Comparison of ENCODE assay signal across 16 cellular contexts in genomic region chr1:54362881-54363340, GRCh38. TPM values are rescaled to one million over a fixed set of nuclear protein-coding genes. Genes with fewer than 3 reads are reported as not detected.
A peak's percentile ranks its signal among the peaks of the same experiment; 100 is the strongest.
DNase-seq lines count a peak whose midpoint lies in the region; ATAC-seq, FAIRE-seq and TF ChIP-seq lines count a peak whose summit lies in the region.
"Had no signal": no experiment of that assay in that cellular context is flagged by ENCODE, and none has a peak within 500 bp of the region (broad histone marks: within the 10 kb centered on the region; RNA-seq: fewer than 3 reads in every experiment).

No MANE protein-coding gene starts in this region.

- no peak for TF ChIP-seq POLR2A in K562 (conservative IDR thresholded peaks at IDR 0.05)
- TF ChIP-seq POLR2A in breast epithelium (IDR thresholded peaks at IDR 0.05), result no peak

- POLR2A ChIA-PET in HEK293 (lab: Yijun Ruan, JAX) (no interaction called here), K562 (lab: Yijun Ruan, JAX) (interaction anchor here (0.8 to 1.5 kb wide), 3 partner anchors 14 to 61 kb away, joined by 3 to 4 read pairs (median 3); no protein-coding TSS in a partner anchor)
- POLR2A ChIA-PET in naive thymus-derived CD4-positive, alpha-beta T cell (lab: Charles Lee), result no interaction called here

- H2AFZ ChIP-seq in K562 (ENCODE audit: low read depth, low read length), result no peak overlapping the region

- ATAC-seq in K562, result peak; percentile 48
- no peak for ATAC-seq in naive thymus-derived CD4-positive, alpha-beta T cell
- no peak for ATAC-seq in GM19324 (IDR thresholded peaks at IDR 0.05; ENCODE audit: low FRiP score, unreplicated experiment)

- peaks cover 81% of the 10 kb centered on the region for H3K79me2 ChIP-seq in K562 (ENCODE audit: control insufficient read depth, insufficient read depth, low read length)

- no peak for TF ChIP-seq RAD21 in K562 (CRISPR knock-in tag; conservative IDR thresholded peaks at IDR 0.05 in 1 of 2, IDR thresholded peaks at IDR 0.05 in 1 of 2)

- no TSS peak for BruUV-seq in K562 (replicated peaks; lab: Mats Ljungman, UMichigan)

- H3K36me3 ChIP-seq in HEK293 (ENCODE audit: control insufficient read depth in 2 of 2, insufficient read depth in 1 of 2, low read length in 2 of 2), result peaks cover 0 to 15% of the 10 kb centered on the region in 2 experiments; a peak in 1 of 3 replicates
- H3K36me3 ChIP-seq in K562 (ENCODE audit: control insufficient read depth, insufficient read depth, low read length), result peaks cover 37% of the 10 kb centered on the region; the same call in 2 of the 3 replicates
- H3K36me3 ChIP-seq in naive thymus-derived CD4-positive, alpha-beta T cell (ENCODE audit: control insufficient read depth in 2 of 3, insufficient read depth in 3 of 3, low read length in 3 of 3), result peaks cover 0 to 9% (median 0%) of the 10 kb centered on the region in 3 experiments
- H3K36me3 ChIP-seq in breast epithelium, result no peaks in the 10 kb centered on the region

- peak overlapping the region in 1 of 10 donors; percentile 21 for H3K4me3 Mint-ChIP-seq in naive thymus-derived CD4-positive, alpha-beta T cell
- H3K4me3 Mint-ChIP-seq: activated T-cell treated with anti-CD3 and anti-CD28 coated beads, Interleukin-2, amount 50 U/mL, for 4 hours; dendritic cell treated with granulocyte-macrophage colony-stimulating factor and Interleukin-4, amounts not matched to agents 40 ng/mL and 50 ng/mL, for 4 days had no signal

- peak overlapping the region in 1 of 2 experiments; percentile 2; a peak in 1 of 4 replicates for H3K9ac ChIP-seq in K562 (ENCODE audit: insufficient read depth in 1 of 2, low read depth in 2 of 2, low read length in 2 of 2)

- peak overlapping the region; percentile 18 to 97 (median 76) for H3K27ac Mint-ChIP-seq in naive thymus-derived CD4-positive, alpha-beta T cell
- H3K27ac Mint-ChIP-seq: dendritic cell treated with granulocyte-macrophage colony-stimulating factor and Interleukin-4, amounts not matched to agents 40 ng/mL and 50 ng/mL, for 4 days had no signal

- no peak overlapping the region for H3K4me2 ChIP-seq in K562 (ENCODE audit: insufficient read depth, low read length)

- H3K9me3 Mint-ChIP-seq in naive thymus-derived CD4-positive, alpha-beta T cell, result no peaks in the 10 kb centered on the region
- H3K9me3 Mint-ChIP-seq: activated T-cell treated with anti-CD3 and anti-CD28 coated beads, Interleukin-2, amount 50 U/mL, for 4 hours; dendritic cell treated with granulocyte-macrophage colony-stimulating factor and Interleukin-4, amounts not matched to agents 40 ng/mL and 50 ng/mL, for 4 days had no signal

- FAIRE-seq in K562 (lab: Jason Lieb, UNC), result no peak

- H4K20me1 ChIP-seq in K562 (replicated peaks; ENCODE audit: control insufficient read depth, insufficient read depth, low read length), result peaks cover 47% of the 10 kb centered on the region; the same call in 1 of the 2 replicates

- H3K4me1 Mint-ChIP-seq in naive thymus-derived CD4-positive, alpha-beta T cell, result peaks cover 53 to 96% (median 90%) of the 10 kb centered on the region in 7 donors

- H3K27me3 ChIP-seq in K562 (ENCODE audit: control insufficient read depth in 2 of 2, insufficient read depth in 2 of 2, low read length in 2 of 2), result no peaks in the 10 kb centered on the region
- no peaks in the 10 kb centered on the region for H3K27me3 ChIP-seq in naive thymus-derived CD4-positive, alpha-beta T cell (ENCODE audit: control insufficient read depth in 2 of 2, insufficient read depth in 2 of 2, low read length in 2 of 2)
- H3K27me3 ChIP-seq in breast epithelium, result no peaks in the 10 kb centered on the region
- H3K27me3 ChIP-seq: spleen had no signal

- H3K4me1 ChIP-seq in HEK293 (ENCODE audit: control insufficient read depth, insufficient read depth, low read length), result no peaks in the 10 kb centered on the region
- H3K4me1 ChIP-seq in K562 (replicated peaks in 1 of 2; ENCODE audit: control insufficient read depth in 2 of 2, insufficient read depth in 2 of 2, low read length in 2 of 2), result peaks cover 8 to 36% of the 10 kb centered on the region in 2 experiments; a peak in 3 of 5 replicates
- H3K4me1 ChIP-seq in naive thymus-derived CD4-positive, alpha-beta T cell (ENCODE audit: control insufficient read depth in 2 of 2, insufficient read depth in 2 of 2, low read length in 2 of 2), result peaks cover 0 to 29% of the 10 kb centered on the region in 2 donors
- peaks cover 0 to 5% of the 10 kb centered on the region in 2 donors for H3K4me1 ChIP-seq in breast epithelium

- H3K9me3 ChIP-seq in HEK293 (ENCODE audit: control insufficient read depth, insufficient read depth, low read depth, low read length), result no peaks in the 10 kb centered on the region
- H3K9me3 ChIP-seq in K562 (replicated peaks; ENCODE audit: control insufficient read depth, insufficient read depth, low read depth, low read length), result no peaks in the 10 kb centered on the region
- no peaks in the 10 kb centered on the region for H3K9me3 ChIP-seq in naive thymus-derived CD4-positive, alpha-beta T cell (ENCODE audit: control insufficient read depth in 2 of 3, low read length in 3 of 3)
- no peaks in the 10 kb centered on the region for H3K9me3 ChIP-seq in breast epithelium
- H3K9me3 ChIP-seq: spleen had no signal

- H3K27me3 Mint-ChIP-seq in naive thymus-derived CD4-positive, alpha-beta T cell, result no peaks in the 10 kb centered on the region
- H3K27me3 Mint-ChIP-seq: dendritic cell treated with granulocyte-macrophage colony-stimulating factor and Interleukin-4, amounts not matched to agents 40 ng/mL and 50 ng/mL, for 4 days had no signal

- TF ChIP-seq CTCF in HEK293 (tag by site-specific recombination; IDR thresholded peaks at IDR 0.05), result no peak
- no peak for TF ChIP-seq CTCF in K562 (IDR thresholded peaks at IDR 0.05 in 2 of 3, conservative IDR thresholded peaks at IDR 0.05 in 1 of 3; ENCODE audit: insufficient read depth in 2 of 3, low read depth in 1 of 3, low read length in 3 of 3)
- no peak for TF ChIP-seq CTCF in breast epithelium (IDR thresholded peaks at IDR 0.05)

- peaks cover 0 to 14% (median 7%) of the 10 kb centered on the region in 5 donors for H3K36me3 Mint-ChIP-seq in naive thymus-derived CD4-positive, alpha-beta T cell

- TF ChIP-seq EP300 in K562 (IDR thresholded peaks at IDR 0.05; ENCODE audit: low read length), result no peak

- H3K9me1 ChIP-seq in K562 (ENCODE audit: control insufficient read depth, insufficient read depth, low read length), result peaks cover 17% of the 10 kb centered on the region

- in situ Hi-C loops in K562 (cut with MboI), result no loop called here

- H3K27ac ChIP-seq in HEK293 (ENCODE audit: extremely low read depth, low read depth, low read length), result no peak overlapping the region
- H3K27ac ChIP-seq in K562 (ENCODE audit: extremely low read depth, low read depth, low read length), result no peak overlapping the region; the same call in 2 of the 3 replicates
- H3K27ac ChIP-seq in naive thymus-derived CD4-positive, alpha-beta T cell (ENCODE audit: low read depth, low read length), result no peak overlapping the region
- no peak overlapping the region for H3K27ac ChIP-seq in breast epithelium
- H3K27ac ChIP-seq: spleen had no signal

- intact Hi-C loops in K562 (cut with micrococcal nuclease), result no loop called here
- intact Hi-C loops in naive thymus-derived CD4-positive, alpha-beta T cell (cut with micrococcal nuclease), result no loop called here
- intact Hi-C loops in breast epithelium (cut with DNase I; ENCODE audit: low total_unique reads), result no loop called here

- CTCF ChIA-PET in HEK293 (lab: Yijun Ruan, JAX) (no interaction called here), K562 (lab: Yijun Ruan, JAX; ENCODE audit: low intra/inter-chr PET ratio) (interaction anchor here (0.7 kb wide), 1 partner anchor 292 kb away, joined by 3 read pairs; no protein-coding TSS in a partner anchor)
- CTCF ChIA-PET in naive thymus-derived CD4-positive, alpha-beta T cell (lab: Charles Lee), result interaction anchor here (0.7 to 0.8 kb wide), 2 partner anchors 71 to 100 kb away, joined by 3 read pairs; no protein-coding TSS in a partner anchor

- WGBS in K562 (ENCODE audit: insufficient coverage, low coverage, missing lambda C conversion rate), result 55% methylated on average over 2 of the region's 2 CpGs

- H3K4me3 ChIP-seq in HEK293 (ENCODE audit: low read depth, low read length) (no peak overlapping the region), K562 (no peak overlapping the region), breast epithelium (no peak overlapping the region)
- no peak overlapping the region for H3K4me3 ChIP-seq in naive thymus-derived CD4-positive, alpha-beta T cell (ENCODE audit: low read length)
- H3K4me3 ChIP-seq: spleen had no signal

- peak; percentile 34 for DNase-seq in AG20443 (ENCODE audit: low spot score)
- peak in 3 of 4 experiments; percentile 33 to 59 (median 57) for DNase-seq in K562 (ENCODE audit: extremely low read depth in 1 of 4, low spot score in 3 of 4)
- peak in 1 of 9 donors; percentile 2 for DNase-seq in naive thymus-derived CD4-positive, alpha-beta T cell
- DNase-seq in dermis blood vessel endothelial cell, result no peak
- DNase-seq in breast epithelium (ENCODE audit: low spot score in 2 of 2), result no peak
- DNase-seq in NCI-H774 (lab: John Stamatoyannopoulos, UW), result no peak
- DNase-seq: activated T-cell treated with anti-CD3 and anti-CD28 coated beads, Interleukin-2, amount 50 U/mL, for 4 hours; anterior cingulate cortex; DMS79 treated with DMSO at 0.1 percent for 48 hours; NCI-H226; OCI-M1; spleen; T-helper 1 cell had no signal

RNA-seq across cellular contexts. Expression of gene SSBP3, which starts 43.3 kb away (rescaled TPM):
- total RNA-seq in K562 (2011; cell fraction: chromatin; rRNA removed; ENCODE audit: low replicate concordance), result 55.7 and 82.4 TPM in 2 replicates
- 34.6 and 49.5 TPM in 2 replicates for total RNA-seq in K562 (2011; cell fraction: nucleolus; rRNA removed)
- total RNA-seq in K562 (2011; cell fraction: nucleoplasm; rRNA removed), result 48.8 and 81.9 TPM in 2 replicates
- total RNA-seq in K562 (2014; rRNA removed), result 23.8 and 36.9 TPM in 2 replicates
- 33.8 and 44.0 TPM in 2 replicates for total RNA-seq in K562 (2014; rRNA removed; fragmentation: Illumina TruSeq; extraction: Trizol)
- total RNA-seq in K562 (2015; rRNA removed; fragmentation: Illumina TruSeq; extraction: Trizol), result 39.8 and 45.1 TPM in 2 replicates
- total RNA-seq in K562 (2021), result 102 and 106 TPM in 2 replicates
- polyA plus RNA-seq in K562 (2011; rRNA removed), result 17.6 and 43.9 TPM in 2 replicates
- polyA plus RNA-seq in K562 (2011; cell fraction: cytosol; rRNA removed), result 18.4 and 40.7 TPM in 2 replicates
- polyA plus RNA-seq in K562 (2011; cell fraction: nucleus; rRNA removed), result 39.0 and 40.4 TPM in 2 replicates
- 79.9 and 107 TPM in 2 replicates for polyA plus RNA-seq in K562 (2012)
- 107 and 108 TPM in 2 replicates for polyA plus RNA-seq in K562 (2014; fragmentation: Illumina TruSeq; extraction: Trizol)
- 1 to 10 TPM; 8.7 TPM for polyA plus RNA-seq in K562 (2014; fragmentation: Nextera tagmentation; extraction: Ambion mirVana)
- polyA plus RNA-seq in K562 (2014; rRNA removed), result 51.4 and 68.8 TPM in 2 replicates
- 13.2 and 17.4 TPM in 2 replicates for polyA minus RNA-seq in K562 (2011; rRNA and poly(A)+ RNA removed)
- 21.6 and 33.8 TPM in 2 replicates for polyA minus RNA-seq in K562 (2011; cell fraction: cytosol; rRNA and poly(A)+ RNA removed)
- polyA minus RNA-seq in K562 (2011; cell fraction: nucleus; rRNA and poly(A)+ RNA removed), result 9.7 and 14.1 TPM in 2 replicates
- total RNA-seq in naive thymus-derived CD4-positive, alpha-beta T cell, result 100 to 1,000 TPM in 2 of 5 experiments, 10 to 100 TPM in 3; 69.4 to 124 (median 98.1) TPM
- 10 to 100 TPM; 19.4 to 21.3 TPM for polyA plus RNA-seq in naive thymus-derived CD4-positive, alpha-beta T cell
- total RNA-seq in dermis blood vessel endothelial cell, result 6.6 and 9.6 TPM in 2 replicates
- 10 to 100 TPM; 21.3 to 28.0 (median 25.6) TPM for total RNA-seq in breast epithelium

Comparison
In these comparisons a context has a peak if more than half of its experiments do, and no peak if none do; other contexts are left out.
1. DNase-seq: peak in AG20443 (single experiment) and K562 (3 of 4); none in dermis blood vessel endothelial cell (single experiment), breast epithelium (0 of 2) and NCI-H774 (single experiment).